1 cellular context compared by ENCODE assay signal in the genomic region with DNA sequence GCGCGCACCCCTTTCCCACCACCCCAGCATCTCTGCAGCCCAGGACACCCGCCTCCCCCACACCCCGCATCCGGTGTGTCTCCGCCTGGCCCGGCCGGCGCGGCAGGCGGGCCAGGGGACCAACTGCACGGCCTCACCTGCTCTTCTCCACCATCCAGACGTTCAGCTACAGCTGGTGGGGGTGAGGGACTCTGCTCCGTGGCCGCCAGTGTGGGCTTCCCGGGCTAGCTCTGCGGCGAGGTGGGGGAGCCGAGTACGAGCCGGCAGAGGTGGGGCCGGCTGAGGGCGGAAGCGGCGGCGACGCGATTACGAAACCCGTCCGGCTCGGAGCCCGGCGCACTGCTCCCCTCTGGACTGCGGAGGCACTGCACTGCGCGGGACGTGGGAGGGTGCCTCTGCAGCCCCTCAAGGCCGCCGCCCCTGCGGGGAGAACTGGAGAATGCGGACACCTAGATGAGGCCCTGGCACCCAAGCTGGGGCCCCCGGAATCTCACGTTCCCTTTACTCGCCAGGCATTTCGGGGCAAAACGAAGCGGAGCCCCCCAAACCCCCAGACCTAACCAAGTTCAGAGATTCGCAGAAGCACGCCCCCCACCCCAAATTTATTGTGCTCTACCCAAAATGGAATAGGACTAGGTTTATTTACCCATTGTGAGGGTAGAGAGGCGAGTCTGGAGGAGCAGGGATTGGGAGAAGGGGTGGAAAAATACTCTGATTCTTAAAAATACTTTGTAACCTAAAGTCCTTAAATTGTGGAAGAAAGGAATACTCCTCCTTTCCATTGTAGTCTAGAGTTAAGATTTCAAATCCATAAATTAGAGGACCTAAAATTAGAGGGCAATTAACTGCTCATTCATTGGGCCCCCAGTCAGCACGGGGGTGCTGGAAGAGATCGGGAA.
TF ChIP-seq lines count a peak whose summit lies in the region.

Gene CDC42SE1 (minus strand): TSS at position 281 of the 899 bp plus-strand sequence. CDS start 3,892 bp downstream, outside the sequence.

TF ChIP-seq in HepG2, 621 proteins besides CTCF, POLR2A, EP300 and RAD21 (continued from another document):
- TF ChIP-seq CHCHD3 (CRISPR knock-in tag; IDR thresholded peaks at IDR 0.05) (no peak), TEF (CRISPR knock-in tag; IDR thresholded peaks at IDR 0.05) (no peak), ATF7 (IDR thresholded peaks at IDR 0.05) (no peak), ATF7 (CRISPR knock-in tag; IDR thresholded peaks at IDR 0.05) (no peak), ZNF784 (CRISPR knock-in tag; IDR thresholded peaks at IDR 0.05; ENCODE audit: borderline replicate concordance) (peak; percentile 62; the same call in 1 of the 2 replicates), ZHX2 (IDR thresholded peaks at IDR 0.05; ENCODE audit: low read depth) (0 out of 2 replicates have a peak, but pooled peaks have one; percentile 46), ZHX2 (CRISPR knock-in tag; IDR thresholded peaks at IDR 0.05; ENCODE audit: borderline replicate concordance) (no peak), STAT5B (CRISPR knock-in tag; IDR thresholded peaks at IDR 0.05) (no peak), ZNF263 (CRISPR knock-in tag; IDR thresholded peaks at IDR 0.05) (no peak)
- TF ChIP-seq, protein P1, sequence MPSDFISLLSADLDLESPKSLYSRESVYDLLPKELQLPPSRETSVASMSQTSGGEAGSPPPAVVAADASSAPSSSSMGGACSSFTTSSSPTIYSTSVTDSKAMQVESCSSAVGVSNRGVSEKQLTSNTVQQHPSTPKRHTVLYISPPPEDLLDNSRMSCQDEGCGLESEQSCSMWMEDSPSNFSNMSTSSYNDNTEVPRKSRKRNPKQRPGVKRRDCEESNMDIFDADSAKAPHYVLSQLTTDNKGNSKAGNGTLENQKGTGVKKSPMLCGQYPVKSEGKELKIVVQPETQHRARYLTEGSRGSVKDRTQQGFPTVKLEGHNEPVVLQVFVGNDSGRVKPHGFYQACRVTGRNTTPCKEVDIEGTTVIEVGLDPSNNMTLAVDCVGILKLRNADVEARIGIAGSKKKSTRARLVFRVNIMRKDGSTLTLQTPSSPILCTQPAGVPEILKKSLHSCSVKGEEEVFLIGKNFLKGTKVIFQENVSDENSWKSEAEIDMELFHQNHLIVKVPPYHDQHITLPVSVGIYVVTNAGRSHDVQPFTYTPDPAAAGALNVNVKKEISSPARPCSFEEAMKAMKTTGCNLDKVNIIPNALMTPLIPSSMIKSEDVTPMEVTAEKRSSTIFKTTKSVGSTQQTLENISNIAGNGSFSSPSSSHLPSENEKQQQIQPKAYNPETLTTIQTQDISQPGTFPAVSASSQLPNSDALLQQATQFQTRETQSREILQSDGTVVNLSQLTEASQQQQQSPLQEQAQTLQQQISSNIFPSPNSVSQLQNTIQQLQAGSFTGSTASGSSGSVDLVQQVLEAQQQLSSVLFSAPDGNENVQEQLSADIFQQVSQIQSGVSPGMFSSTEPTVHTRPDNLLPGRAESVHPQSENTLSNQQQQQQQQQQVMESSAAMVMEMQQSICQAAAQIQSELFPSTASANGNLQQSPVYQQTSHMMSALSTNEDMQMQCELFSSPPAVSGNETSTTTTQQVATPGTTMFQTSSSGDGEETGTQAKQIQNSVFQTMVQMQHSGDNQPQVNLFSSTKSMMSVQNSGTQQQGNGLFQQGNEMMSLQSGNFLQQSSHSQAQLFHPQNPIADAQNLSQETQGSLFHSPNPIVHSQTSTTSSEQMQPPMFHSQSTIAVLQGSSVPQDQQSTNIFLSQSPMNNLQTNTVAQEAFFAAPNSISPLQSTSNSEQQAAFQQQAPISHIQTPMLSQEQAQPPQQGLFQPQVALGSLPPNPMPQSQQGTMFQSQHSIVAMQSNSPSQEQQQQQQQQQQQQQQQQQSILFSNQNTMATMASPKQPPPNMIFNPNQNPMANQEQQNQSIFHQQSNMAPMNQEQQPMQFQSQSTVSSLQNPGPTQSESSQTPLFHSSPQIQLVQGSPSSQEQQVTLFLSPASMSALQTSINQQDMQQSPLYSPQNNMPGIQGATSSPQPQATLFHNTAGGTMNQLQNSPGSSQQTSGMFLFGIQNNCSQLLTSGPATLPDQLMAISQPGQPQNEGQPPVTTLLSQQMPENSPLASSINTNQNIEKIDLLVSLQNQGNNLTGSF (CRISPR knock-in tag; IDR thresholded peaks at IDR 0.05) = no peak
- TF ChIP-seq, protein P2, sequence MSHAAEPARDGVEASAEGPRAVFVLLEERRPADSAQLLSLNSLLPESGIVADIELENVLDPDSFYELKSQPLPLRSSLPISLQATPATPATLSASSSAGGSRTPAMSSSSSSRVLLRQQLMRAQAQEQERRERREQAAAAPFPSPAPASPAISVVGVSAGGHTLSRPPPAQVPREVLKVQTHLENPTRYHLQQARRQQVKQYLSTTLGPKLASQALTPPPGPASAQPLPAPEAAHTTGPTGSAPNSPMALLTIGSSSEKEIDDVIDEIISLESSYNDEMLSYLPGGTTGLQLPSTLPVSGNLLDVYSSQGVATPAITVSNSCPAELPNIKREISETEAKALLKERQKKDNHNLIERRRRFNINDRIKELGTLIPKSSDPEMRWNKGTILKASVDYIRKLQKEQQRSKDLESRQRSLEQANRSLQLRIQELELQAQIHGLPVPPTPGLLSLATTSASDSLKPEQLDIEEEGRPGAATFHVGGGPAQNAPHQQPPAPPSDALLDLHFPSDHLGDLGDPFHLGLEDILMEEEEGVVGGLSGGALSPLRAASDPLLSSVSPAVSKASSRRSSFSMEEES (CRISPR knock-in tag; IDR thresholded peaks at IDR 0.05) = peak; percentile 42; the same call in 1 of the 2 replicates
